23 cellular contexts compared by ENCODE assay signal in genomic region chr5:72811849-72812248, GRCh38.
"Had no signal": no experiment of that assay in that cellular context is flagged by ENCODE, and none has a peak within 500 bp of the region (broad histone marks: within the 10 kb centered on the region; RNA-seq: fewer than 3 reads in every experiment).

No MANE protein-coding gene starts in this region.

- H3K4me3 ChIP-seq: colonic mucosa, coronary artery, dorsolateral prefrontal cortex, esophagus muscularis mucosa, esophagus squamous epithelium, gastrocnemius medialis, gastroesophageal sphincter, heart left ventricle, heart right ventricle, hepatocyte had no signal

- H3K36me3 ChIP-seq: colonic mucosa, esophagus muscularis mucosa, esophagus squamous epithelium, gastrocnemius medialis, gastroesophageal sphincter, heart left ventricle, heart right ventricle had no signal

- H3K27ac ChIP-seq: colonic mucosa, coronary artery, dorsolateral prefrontal cortex, epithelial cell of prostate, esophagus muscularis mucosa, esophagus squamous epithelium, foreskin keratinocyte, gastrocnemius medialis, gastroesophageal sphincter, heart left ventricle, heart right ventricle, hepatocyte had no signal

- DNase-seq: colonic mucosa; cortex of kidney; dermis blood vessel endothelial cell; dorsolateral prefrontal cortex; effector CD4-positive, alpha-beta T cell; effector CD8-positive, alpha-beta T cell; effector memory CD4-positive, alpha-beta T cell; effector memory CD8-positive, alpha-beta T cell; endodermal cell; erythroblast; esophagus squamous epithelium; foreskin fibroblast; foreskin keratinocyte; foreskin melanocyte; gastrocnemius medialis; glutamatergic neuron; heart left ventricle; heart right ventricle had no signal

- H3K4me1 ChIP-seq: colonic mucosa, foreskin keratinocyte had no signal

- H3K27ac Mint-ChIP-seq: effector memory CD8-positive, alpha-beta T cell; endodermal cell had no signal

- H3K4me3 Mint-ChIP-seq: effector memory CD8-positive, alpha-beta T cell; endodermal cell had no signal

- H3K9me3 ChIP-seq: colonic mucosa, esophagus muscularis mucosa, gastrocnemius medialis, gastroesophageal sphincter had no signal

- H3K9me3 Mint-ChIP-seq: effector memory CD8-positive, alpha-beta T cell had no signal

- H3K27me3 ChIP-seq: colonic mucosa, dorsolateral prefrontal cortex, esophagus muscularis mucosa, foreskin keratinocyte, gastrocnemius medialis, gastroesophageal sphincter, heart left ventricle, heart right ventricle, hepatocyte had no signal
